ENCODE assay signal across 8 cellular contexts in the genomic region with DNA sequence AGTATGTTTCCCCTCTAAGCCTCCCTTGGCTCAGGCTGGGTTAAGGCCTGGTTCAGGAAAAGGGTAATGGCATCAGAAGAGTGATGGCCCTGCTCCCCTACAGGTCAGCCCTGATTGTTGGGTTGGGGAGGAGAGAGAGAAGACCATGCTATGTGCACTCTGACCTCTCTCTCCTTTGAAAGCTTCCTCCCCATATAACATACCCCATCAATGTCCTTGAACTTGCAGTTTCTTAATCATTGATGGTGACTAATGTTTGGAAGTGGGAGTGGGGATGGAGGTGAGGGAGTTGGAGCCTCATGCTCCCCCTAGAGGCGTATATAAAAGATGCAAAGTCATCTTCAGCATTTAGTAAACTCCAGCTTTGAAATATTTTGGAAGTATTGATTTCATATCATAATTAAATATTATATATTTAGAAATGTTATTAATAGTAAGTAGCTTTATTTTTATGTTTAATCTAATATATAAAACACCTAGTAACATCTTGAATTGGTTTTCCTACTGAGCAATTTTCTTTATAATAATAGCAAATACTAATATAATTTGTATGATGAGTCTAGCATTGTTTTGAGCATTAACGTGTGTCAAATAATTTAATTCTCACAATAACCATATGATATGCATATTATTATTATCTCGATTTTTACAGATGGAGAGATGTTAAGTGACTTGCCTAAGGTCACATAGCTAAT. TPM values are rescaled to one million over a fixed set of nuclear protein-coding genes. Genes with fewer than 3 reads are reported as not detected.
DNase-seq lines count a peak whose midpoint lies in the region; FAIRE-seq and TF ChIP-seq lines count a peak whose summit lies in the region.

No MANE protein-coding gene starts in this region.

- peak; percentile 57 for TF ChIP-seq CTCF in AG09309 (IDR thresholded peaks at IDR 0.05; ENCODE audit: control insufficient read depth, insufficient read depth, low read depth, low read length, missing control alignments)
- peak; percentile 67 for TF ChIP-seq CTCF in neural progenitor cell (IDR thresholded peaks at IDR 0.05)

- H3K4me3 Mint-ChIP-seq in neural progenitor cell, result no peak overlapping the region

- no peaks in the 10 kb centered on the region for H3F3A ChIP-seq in neural progenitor cell (ENCODE audit: low read depth)

- H4K20me1 ChIP-seq in neural progenitor cell (ENCODE audit: low read depth), result no peaks in the 10 kb centered on the region

- DNase-seq in AG09309 (ENCODE audit: low read depth), result no peak
- DNase-seq in GM18507 (ENCODE audit: extremely low spot score, insufficient read length, low read depth), result no peak
- peak; percentile 33 for DNase-seq in NAMALWA (ENCODE audit: low spot score)
- DNase-seq in neural progenitor cell (ENCODE audit: low spot score), result no peak
- DNase-seq in DMS79 (lab: John Stamatoyannopoulos, UW), result no peak
- no peak for DNase-seq in KG1 (lab: John Stamatoyannopoulos, UW)
- no peak for DNase-seq in T-helper 9 cell

- no peak overlapping the region for H3K9ac ChIP-seq in neural progenitor cell

- no peak overlapping the region for H3K27ac Mint-ChIP-seq in neural progenitor cell

- peak; percentile 64 for FAIRE-seq in GM18507 (lab: Jason Lieb, UNC)
- FAIRE-seq in colon (lab: Jason Lieb, UNC), result peak; percentile 41

- H3K4me3 ChIP-seq in AG09309 (ENCODE audit: control insufficient read depth, low read depth, low read length) (no peak overlapping the region), neural progenitor cell (no peak overlapping the region)

- no peak overlapping the region for H3K4me2 ChIP-seq in neural progenitor cell

- H3K9me3 ChIP-seq in neural progenitor cell (ENCODE audit: low read depth), result no peaks in the 10 kb centered on the region

- H3K27ac ChIP-seq in neural progenitor cell, result no peak overlapping the region

- no peaks in the 10 kb centered on the region for H3K79me2 ChIP-seq in neural progenitor cell (ENCODE audit: low read depth)

- H3K9me3 Mint-ChIP-seq in neural progenitor cell, result no peaks in the 10 kb centered on the region

- no peaks in the 10 kb centered on the region for H3K4me1 Mint-ChIP-seq in neural progenitor cell

- H3K36me3 ChIP-seq in neural progenitor cell, result no peaks in the 10 kb centered on the region

- peaks cover 3% of the 10 kb centered on the region for H3K27me3 Mint-ChIP-seq in neural progenitor cell (ENCODE audit: insufficient read depth, low read depth)

- H3K36me3 Mint-ChIP-seq in neural progenitor cell, result no peaks in the 10 kb centered on the region

- no peak overlapping the region for H2AFZ ChIP-seq in neural progenitor cell (replicated peaks)

- H3K4me1 ChIP-seq in neural progenitor cell, result no peaks in the 10 kb centered on the region

- H3K27me3 ChIP-seq in neural progenitor cell, result peaks cover 12% of the 10 kb centered on the region

RNA-seq across cellular contexts. Expression of a gene that starts 8.8 kb away (rescaled TPM):
- total RNA-seq in neural progenitor cell (ENCODE audit: low replicate concordance), result 0.28 and 0.41 TPM in 2 replicates

RNA-seq across cellular contexts. Expression of a gene that starts 28.1 kb away (rescaled TPM):
- total RNA-seq in neural progenitor cell (ENCODE audit: low replicate concordance), result not detected in 2 replicates
